ENCODE assay signal across 31 cellular contexts in the genomic region with DNA sequence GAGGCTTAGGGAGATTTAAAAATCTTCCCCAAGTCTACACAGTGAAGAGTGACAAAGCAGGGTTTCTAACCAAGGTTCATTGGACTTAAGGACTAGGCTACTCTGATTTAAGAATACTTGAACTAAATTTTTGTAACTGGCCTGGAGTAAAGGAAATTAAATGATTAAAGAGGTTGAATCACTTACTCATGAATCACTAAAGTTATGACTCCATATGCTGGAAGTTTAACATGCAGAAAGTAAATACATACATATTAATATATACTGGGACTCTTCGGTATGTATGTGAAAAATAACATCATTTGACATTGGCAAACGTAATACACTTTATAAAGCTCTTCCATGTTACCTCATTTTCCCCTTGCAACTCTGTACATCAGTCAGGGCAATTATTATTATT.
"Had no signal": no experiment of that assay in that cellular context is flagged by ENCODE, and none has a peak within 500 bp of the region (broad histone marks: within the 10 kb centered on the region; RNA-seq: fewer than 3 reads in every experiment).

No MANE protein-coding gene starts in this region.

- H3K4me2 ChIP-seq: hepatocyte had no signal

- ATAC-seq: activated CD4-positive, CD25-positive, alpha-beta regulatory T cell treated with anti-CD3 and anti-CD28 coated beads, Interleukin-2, amount 50 U/mL, for 24 hours; activated CD8-positive, alpha-beta T cell treated with anti-CD3 and anti-CD28 coated beads for 36 hours; activated T-cell treated with anti-CD3 and anti-CD28 coated beads, Interleukin-2, amount 50 U/mL, for 4 hours; activated T-helper 17 cell treated with anti-CD3 and anti-CD28 coated beads, Interleukin-2, amount 50 U/mL, for 72 hours; body of pancreas; gastroesophageal sphincter; heart right ventricle; T-helper 17 cell had no signal

- H2AFZ ChIP-seq: hepatocyte had no signal

- H3K27me3 ChIP-seq: adrenal gland, body of pancreas, cardiac muscle cell, colonic mucosa, esophagus muscularis mucosa, gastroesophageal sphincter, heart right ventricle, hepatocyte had no signal

- H3K36me3 ChIP-seq: adrenal gland, cardiac muscle cell, colonic mucosa, esophagus muscularis mucosa, gastroesophageal sphincter, heart right ventricle, WERI-Rb-1 had no signal

- H3K4me1 ChIP-seq: adrenal gland, body of pancreas, colonic mucosa, esophagus muscularis mucosa, gastroesophageal sphincter, heart right ventricle had no signal

- H3K27ac ChIP-seq: adrenal gland, body of pancreas, cardiac muscle cell, colonic mucosa, esophagus muscularis mucosa, gastroesophageal sphincter, heart right ventricle, hepatocyte, WERI-Rb-1 had no signal

- DNase-seq: activated B cell treated with CpG ODN at 0.5 μM for 24 hours; activated CD4-positive, alpha-beta T cell treated with anti-CD3 and anti-CD28 coated beads for 48 hours; activated CD4-positive, alpha-beta T cell treated with anti-CD3 and anti-CD28 coated beads, Interleukin-2, amount 50 U/mL, for 1 hour; activated CD4-positive, alpha-beta T cell treated with anti-CD3 and anti-CD28 coated beads, Interleukin-2, amount 50 U/mL, for 48 hours; activated CD8-positive, alpha-beta memory T cell treated with anti-CD3 and anti-CD28 coated beads for 24 hours; activated CD8-positive, alpha-beta T cell treated with anti-CD3 and anti-CD28 coated beads for 36 hours; activated effector memory CD4-positive, alpha-beta T cell treated with Interleukin-2 at 50 U/mL for 16 hours; activated gamma-delta T cell treated with Interleukin-2 at 50 U/mL for 16 hours; activated naive CD4-positive, alpha-beta T cell treated with anti-CD3 and anti-CD28 coated beads, Interleukin-2, amount 50 U/mL, for 16 hours; activated naive CD4-positive, alpha-beta T cell treated with Interleukin-2 at 50 U/mL for 16 hours; activated T-cell treated with anti-CD3 and anti-CD28 coated beads, Interleukin-2, amount 50 U/mL, for 4 hours; adrenal gland; amygdala; aorta; body of pancreas; central memory CD4-positive, alpha-beta T cell; cerebellar nuclear complex; colonic mucosa; effector CD8-positive, alpha-beta T cell; erythroblast; foreskin melanocyte; heart right ventricle; T-helper 17 cell; T1000; WERI-Rb-1 had no signal

- H3K9me3 ChIP-seq: adrenal gland, body of pancreas, colonic mucosa, esophagus muscularis mucosa, gastroesophageal sphincter had no signal

- H3K4me3 ChIP-seq: adrenal gland, body of pancreas, cardiac muscle cell, colonic mucosa, esophagus muscularis mucosa, gastroesophageal sphincter, heart right ventricle, hepatocyte had no signal
